In genomic region chr1:114295321-114295720, GRCh38 we compare ENCODE assay signal across 27 cellular contexts.
"Had no signal": no experiment of that assay in that cellular context is flagged by ENCODE, and none has a peak within 500 bp of the region (broad histone marks: within the 10 kb centered on the region; RNA-seq: fewer than 3 reads in every experiment).

No MANE protein-coding gene starts in this region.

- DNase-seq: occipital lobe; ovary; posterior cingulate gyrus; psoas muscle; right cardiac atrium; right lobe of liver; sigmoid colon; small intestine; stimulated activated CD4-positive, alpha-beta T cell treated with anti-CD3 and anti-CD28 coated beads, Interleukin-15, amount 100 ng/mL, for 24 hours; stimulated activated CD4-positive, alpha-beta T cell treated with anti-CD3 and anti-CD28 coated beads, Interleukin-2, amount 100 ng/mL, for 24 hours; stimulated activated CD4-positive, alpha-beta T cell treated with anti-CD3 and anti-CD28 coated beads, Interleukin-2, amount 100 ng/mL, for 48 hours; stimulated activated CD4-positive, alpha-beta T cell treated with anti-CD3 and anti-CD28 coated beads, Interleukin-4, amount 100 ng/mL, for 24 hours; stimulated activated naive B cell treated with anti-CD40 and anti-IgM and Interleukin-4, amounts not matched to agents 10 μg/mL and 1 μg/mL and 100 μg/mL, for 72 hours; stimulated activated naive CD4-positive, alpha-beta T cell treated with Interleukin-2 at 50 U/mL for 16 hours; stomach; thyroid gland; trophoblast cell; upper lobe of left lung had no signal

- H3K36me3 Mint-ChIP-seq: natural killer cell treated with Interleukin-12 subunit alpha and Interleukin-12 subunit beta and Interleukin-15 and Interleukin-18, amount 100 ng/mL, for 72 hours; neural progenitor cell; stimulated activated effector memory CD8-positive, alpha-beta T cell treated with anti-CD3 and anti-CD28 coated beads, Interleukin-12 subunit alpha, Interleukin-12 subunit beta, amount 100 ng/mL, for 72 hours; stimulated activated naive B cell treated with anti-CD40 and anti-IgM and Interleukin-4, amounts not matched to agents 10 μg/mL and 1 μg/mL and 100 μg/mL, for 72 hours had no signal

- H3K27ac ChIP-seq: neural progenitor cell, ovary, parathyroid adenoma, psoas muscle, right lobe of liver, sigmoid colon, stomach, thoracic aorta, thyroid gland, tibial nerve, upper lobe of left lung, vagina had no signal

- H3K9me3 Mint-ChIP-seq: natural killer cell treated with Interleukin-12 subunit alpha and Interleukin-12 subunit beta and Interleukin-15 and Interleukin-18, amount 100 ng/mL, for 72 hours; neural progenitor cell; stimulated activated effector memory CD8-positive, alpha-beta T cell treated with anti-CD3 and anti-CD28 coated beads, Interleukin-12 subunit alpha, Interleukin-12 subunit beta, amount 100 ng/mL, for 72 hours; stimulated activated naive B cell treated with anti-CD40 and anti-IgM and Interleukin-4, amounts not matched to agents 10 μg/mL and 1 μg/mL and 100 μg/mL, for 72 hours; stimulated activated naive CD8-positive, alpha-beta T cell treated with anti-CD3 and anti-CD28 coated beads, Interleukin-15, Interleukin-2, amounts not matched to agents 100 ng/mL and 50 ng/mL, for 24 hours had no signal

- H3K27me3 ChIP-seq: neural progenitor cell, ovary, right lobe of liver, sigmoid colon, stomach, thyroid gland, tibial nerve, upper lobe of left lung, vagina had no signal

- H3K36me3 ChIP-seq: neural progenitor cell, ovary, right lobe of liver, sigmoid colon, stomach, thoracic aorta, thyroid gland, tibial nerve, upper lobe of left lung, vagina had no signal

- H3K27ac Mint-ChIP-seq: natural killer cell treated with Interleukin-12 subunit alpha and Interleukin-12 subunit beta and Interleukin-15 and Interleukin-18, amount 100 ng/mL, for 72 hours; neural progenitor cell; progenitor cell of endocrine pancreas; stimulated activated effector memory CD8-positive, alpha-beta T cell treated with anti-CD3 and anti-CD28 coated beads, Interleukin-12 subunit alpha, Interleukin-12 subunit beta, amount 100 ng/mL, for 72 hours; stimulated activated naive B cell treated with anti-CD40 and anti-IgM and Interleukin-4, amounts not matched to agents 10 μg/mL and 1 μg/mL and 100 μg/mL, for 72 hours; stimulated activated naive CD8-positive, alpha-beta T cell treated with anti-CD3 and anti-CD28 coated beads, Interleukin-15, Interleukin-2, amounts not matched to agents 100 ng/mL and 50 ng/mL, for 24 hours had no signal

- ATAC-seq: natural killer cell treated with Interleukin-12 subunit alpha and Interleukin-12 subunit beta and Interleukin-15 and Interleukin-18, amount 100 ng/mL, for 72 hours; psoas muscle; right cardiac atrium; right lobe of liver; stimulated activated effector memory CD8-positive, alpha-beta T cell treated with anti-CD3 and anti-CD28 coated beads, Interleukin-12 subunit alpha, Interleukin-12 subunit beta, amount 100 ng/mL, for 72 hours; stimulated activated naive B cell treated with anti-CD40 and anti-IgM and Interleukin-4, amounts not matched to agents 10 μg/mL and 1 μg/mL and 100 μg/mL, for 72 hours had no signal

- H3K4me1 Mint-ChIP-seq: stimulated activated naive B cell treated with anti-CD40 and anti-IgM and Interleukin-4, amounts not matched to agents 10 μg/mL and 1 μg/mL and 100 μg/mL, for 72 hours had no signal

- H3K4me3 Mint-ChIP-seq: natural killer cell treated with Interleukin-12 subunit alpha and Interleukin-12 subunit beta and Interleukin-15 and Interleukin-18, amount 100 ng/mL, for 72 hours; neural progenitor cell; stimulated activated effector memory CD8-positive, alpha-beta T cell treated with anti-CD3 and anti-CD28 coated beads, Interleukin-12 subunit alpha, Interleukin-12 subunit beta, amount 100 ng/mL, for 72 hours; stimulated activated naive B cell treated with anti-CD40 and anti-IgM and Interleukin-4, amounts not matched to agents 10 μg/mL and 1 μg/mL and 100 μg/mL, for 72 hours; stimulated activated naive CD8-positive, alpha-beta T cell treated with anti-CD3 and anti-CD28 coated beads, Interleukin-15, Interleukin-2, amounts not matched to agents 100 ng/mL and 50 ng/mL, for 24 hours had no signal

- H3K4me1 ChIP-seq: parathyroid adenoma, psoas muscle, right lobe of liver, sigmoid colon, thyroid gland, vagina had no signal

- H3K4me3 ChIP-seq: neural progenitor cell, ovary, psoas muscle, right lobe of liver, sigmoid colon, stomach, thoracic aorta, thyroid gland, tibial nerve, upper lobe of left lung, vagina had no signal

- H3K9me3 ChIP-seq: ovary, psoas muscle, right lobe of liver, sigmoid colon, stomach, thoracic aorta, thyroid gland, tibial nerve, upper lobe of left lung, vagina had no signal

- H3K27me3 Mint-ChIP-seq: natural killer cell treated with Interleukin-12 subunit alpha and Interleukin-12 subunit beta and Interleukin-15 and Interleukin-18, amount 100 ng/mL, for 72 hours; stimulated activated naive CD8-positive, alpha-beta T cell treated with anti-CD3 and anti-CD28 coated beads, Interleukin-15, Interleukin-2, amounts not matched to agents 100 ng/mL and 50 ng/mL, for 24 hours had no signal
